28 cellular contexts compared by ENCODE assay signal in genomic region chr10:88946200-88946599, GRCh38.
"Had no signal": no experiment of that assay in that cellular context is flagged by ENCODE, and none has a peak within 500 bp of the region (broad histone marks: within the 10 kb centered on the region; RNA-seq: fewer than 3 reads in every experiment).

No MANE protein-coding gene starts in this region.

- H3K27me3 Mint-ChIP-seq: activated CD8-positive, alpha-beta memory T cell treated with anti-CD3 and anti-CD28 coated beads, Interleukin-2, amount 10 ng/mL, durations not matched to agents 7 days and 5 days; activated naive CD4-positive, alpha-beta T cell treated with anti-CD3 and anti-CD28 coated beads, Interleukin-2, amount 50 U/mL, for 24 hours; activated T-cell treated with anti-CD3 and anti-CD28 coated beads, Interleukin-2, amount 50 U/mL, for 24 hours; brain had no signal

- H3K36me3 ChIP-seq: SJCRH30 had no signal

- H3K27me3 ChIP-seq: SJCRH30 had no signal

- H3K4me2 ChIP-seq: SK-N-SH had no signal

- H3K4me3 ChIP-seq: K562, SJCRH30 had no signal

- H3K9me3 Mint-ChIP-seq: activated naive CD4-positive, alpha-beta T cell treated with anti-CD3 and anti-CD28 coated beads, Interleukin-2, amount 50 U/mL, for 24 hours; activated T-cell treated with anti-CD3 and anti-CD28 coated beads, Interleukin-2, amount 50 U/mL, for 24 hours; activated T-helper 1 cell treated with anti-CD3 and anti-CD28 coated beads, Interleukin-12 subunit alpha, Interleukin-12 subunit beta, Interleukin-2, Interleukin-4 antibody, amounts not matched to agents 30 ng/mL and 10 ng/mL and 1 ng/mL, durations not matched to agents 14 hours and 24 hours and 36 hours; brain had no signal

- H3K9me3 ChIP-seq: SJCRH30, SK-N-SH had no signal

- H3K4me3 Mint-ChIP-seq: activated CD8-positive, alpha-beta memory T cell treated with anti-CD3 and anti-CD28 coated beads, Interleukin-2, amount 10 ng/mL, durations not matched to agents 7 days and 5 days; activated CD8-positive, alpha-beta T cell treated with anti-CD3 and anti-CD28 coated beads, Interleukin-2, amount 10 ng/mL, durations not matched to agents 7 days and 5 days; activated naive CD4-positive, alpha-beta T cell treated with anti-CD3 and anti-CD28 coated beads, Interleukin-2, amount 50 U/mL, for 24 hours; activated T-cell treated with anti-CD3 and anti-CD28 coated beads, Interleukin-2, amount 50 U/mL, for 24 hours; activated T-helper 1 cell treated with anti-CD3 and anti-CD28 coated beads, Interleukin-12 subunit alpha, Interleukin-12 subunit beta, Interleukin-2, Interleukin-4 antibody, amounts not matched to agents 30 ng/mL and 10 ng/mL and 1 ng/mL, durations not matched to agents 14 hours and 24 hours and 36 hours; brain had no signal

- H3K27ac Mint-ChIP-seq: activated CD8-positive, alpha-beta memory T cell treated with anti-CD3 and anti-CD28 coated beads, Interleukin-2, amount 10 ng/mL, durations not matched to agents 7 days and 5 days; activated CD8-positive, alpha-beta T cell treated with anti-CD3 and anti-CD28 coated beads, Interleukin-2, amount 10 ng/mL, durations not matched to agents 7 days and 5 days; activated naive CD4-positive, alpha-beta T cell treated with anti-CD3 and anti-CD28 coated beads, Interleukin-2, amount 50 U/mL, for 24 hours; activated T-cell treated with anti-CD3 and anti-CD28 coated beads, Interleukin-2, amount 50 U/mL, for 24 hours; activated T-helper 1 cell treated with anti-CD3 and anti-CD28 coated beads, Interleukin-12 subunit alpha, Interleukin-12 subunit beta, Interleukin-2, Interleukin-4 antibody, amounts not matched to agents 30 ng/mL and 10 ng/mL and 1 ng/mL, durations not matched to agents 14 hours and 24 hours and 36 hours; brain had no signal

- H3K9ac ChIP-seq: SK-N-SH had no signal

- FAIRE-seq: astrocyte, K562 had no signal

- DNase-seq: activated CD4-positive, alpha-beta T cell treated with anti-CD3 and anti-CD28 coated beads for 48 hours; activated CD4-positive, alpha-beta T cell treated with anti-CD3 and anti-CD28 coated beads, Interleukin-2, amount 50 U/mL, for 4 hours; activated CD8-positive, alpha-beta memory T cell treated with anti-CD3 and anti-CD28 coated beads, Interleukin-2, amount 10 ng/mL, durations not matched to agents 7 days and 5 days; activated CD8-positive, alpha-beta T cell treated with anti-CD3 and anti-CD28 coated beads, Interleukin-2, amount 10 ng/mL, durations not matched to agents 7 days and 5 days; activated effector memory CD4-positive, alpha-beta T cell treated with Interleukin-2 at 50 U/mL for 16 hours; activated naive CD4-positive, alpha-beta T cell; activated T-cell treated with anti-CD3 and anti-CD28 coated beads, Interleukin-2, amount 50 U/mL, for 24 hours; Kasumi-1; NCI-H1048; NCI-H1417; NCI-H1930; NCI-H345; NCI-H510A treated with DMSO at 0.1 percent for 48 hours; NCI-H69; NK-92 treated with Interleukin-12 subunit alpha and Interleukin-12 subunit beta, amount 100 ng/mL, for 24 hours; OCI-M1; Right ventricle myocardium superior; SJCRH30; SK-N-SH; SW 1271 had no signal

- H3K27ac ChIP-seq: RWPE1, SJCRH30 had no signal

- H3K36me3 Mint-ChIP-seq: activated naive CD4-positive, alpha-beta T cell treated with anti-CD3 and anti-CD28 coated beads, Interleukin-2, amount 50 U/mL, for 24 hours; brain had no signal

- ATAC-seq: activated CD4-positive, CD25-positive, alpha-beta regulatory T cell treated with anti-CD3 and anti-CD28 coated beads, Interleukin-2, amount 50 U/mL, for 24 hours; activated CD8-positive, alpha-beta memory T cell treated with anti-CD3 and anti-CD28 coated beads, Interleukin-2, amount 10 ng/mL, durations not matched to agents 7 days and 5 days; activated CD8-positive, alpha-beta T cell treated with anti-CD3 and anti-CD28 coated beads, Interleukin-2, amount 10 ng/mL, durations not matched to agents 7 days and 5 days; K562; Panc1 had no signal

- H3K4me1 ChIP-seq: SJCRH30 had no signal
